Comparison of ENCODE assay signal across 21 cellular contexts in genomic region chrX:84153538-84153937, GRCh38. TPM values are rescaled to one million over a fixed set of nuclear protein-coding genes. Genes with fewer than 3 reads are reported as not detected.
DNase-seq lines count a peak whose midpoint lies in the region; ATAC-seq, FAIRE-seq and TF ChIP-seq lines count a peak whose summit lies in the region.
"Had no signal": no experiment of that assay in that cellular context is flagged by ENCODE, and none has a peak within 500 bp of the region (broad histone marks: within the 10 kb centered on the region; RNA-seq: fewer than 3 reads in every experiment).

No MANE protein-coding gene starts in this region.

- no peak overlapping the region for H3K27ac ChIP-seq in psoas muscle
- H3K27ac ChIP-seq: BLaER1 had no signal

- DNase-seq in NCI-H226 = peak; percentile 45
- peak; percentile 72 for DNase-seq in bronchial epithelial cell (ENCODE audit: low read depth)
- peak; percentile 9 for DNase-seq in inferior parietal cortex (ENCODE audit: extremely low spot score)
- peak; percentile 12 for DNase-seq in superior temporal gyrus (ENCODE audit: extremely low spot score)
- no peak for DNase-seq in C1 segment of cervical spinal cord (lab: John Stamatoyannopoulos, UW)
- DNase-seq in NCI-H345 (lab: John Stamatoyannopoulos, UW) = no peak
- DNase-seq in psoas muscle = no peak
- DNase-seq: CD4-positive, alpha-beta memory T cell; MM.1S; NCI-H1048; NCI-H1436; NCI-H1930; NCI-H526; OCI-M1; Right ventricle myocardium superior had no signal

- H3K4me3 ChIP-seq in bronchial epithelial cell (ENCODE audit: low read depth, low read length) = no peak overlapping the region
- H3K4me3 ChIP-seq in psoas muscle = no peak overlapping the region
- H3K4me3 ChIP-seq: BLaER1, K562 had no signal

- TF ChIP-seq CTCF in bronchial epithelial cell (IDR thresholded peaks at IDR 0.05; ENCODE audit: insufficient read depth, low read length, severe bottlenecking) (no peak), psoas muscle (IDR thresholded peaks at IDR 0.05) (no peak)

- WGBS in psoas muscle, 3 donors = 81 to 94% (median 85%) methylated on average over 1 of the region's 1 CpG

- no peak for ATAC-seq in psoas muscle
- ATAC-seq: K562 had no signal

- no peaks in the 10 kb centered on the region for H3K9me3 ChIP-seq in psoas muscle

- no peaks in the 10 kb centered on the region for H3K4me1 ChIP-seq in psoas muscle
- H3K4me1 ChIP-seq: BLaER1 had no signal

- intact Hi-C loops in psoas muscle (cut with DNase I) = no loop called here

- H3K27me3 ChIP-seq in bronchial epithelial cell (ENCODE audit: control insufficient read depth, insufficient read depth, low read length) = no peaks in the 10 kb centered on the region
- peaks cover 0 to 3% (median 0%) of the 10 kb centered on the region in 3 donors for H3K27me3 ChIP-seq in psoas muscle (ENCODE audit: insufficient read depth in 3 of 3, low read length in 2 of 3)

- FAIRE-seq in bronchial epithelial cell (lab: Jason Lieb, UNC) = no peak
- FAIRE-seq: G401.6, GM12892, GM18507, H1, K562 had no signal

- H3K36me3 ChIP-seq in bronchial epithelial cell (ENCODE audit: control insufficient read depth, insufficient read depth, low read length) (no peaks in the 10 kb centered on the region), psoas muscle (ENCODE audit: insufficient read depth in 1 of 2, low read depth in 1 of 2) (no peaks in the 10 kb centered on the region)
- H3K36me3 ChIP-seq: BLaER1 had no signal

RNA-seq across cellular contexts. Expression of gene RPS6KA6, which starts 34.5 kb away (rescaled TPM):
- total RNA-seq in bronchial epithelial cell (5.3 and 6.0 TPM in 2 replicates), psoas muscle (1 to 10 TPM in 1 of 4 donors, under 1 TPM in 3; 0.10 to 2.0 (median 0.53) TPM)
- polyA plus RNA-seq in psoas muscle = under 1 TPM; 0.10 to 0.14 (median 0.13) TPM
- polyA plus RNA-seq: CD4-positive, alpha-beta memory T cell; K562 had no signal

Comparison
In these comparisons a context has a peak if more than half of its experiments do, and no peak if none do; other contexts are left out.
1. DNase-seq: peak in NCI-H226 (single experiment), bronchial epithelial cell (single experiment), inferior parietal cortex (single experiment) and superior temporal gyrus (single experiment); none in C1 segment of cervical spinal cord (0 of 14), NCI-H345 (single experiment) and psoas muscle (0 of 2).